ENCODE assay signal across 17 cellular contexts in genomic region chr5:152638996-152639552, GRCh38.
DNase-seq lines count a peak whose midpoint lies in the region; ATAC-seq and TF ChIP-seq lines count a peak whose summit lies in the region.
"Had no signal": no experiment of that assay in that cellular context is flagged by ENCODE, and none has a peak within 500 bp of the region (broad histone marks: within the 10 kb centered on the region; RNA-seq: fewer than 3 reads in every experiment).

No MANE protein-coding gene starts in this region.

- peak; percentile 3 for DNase-seq in AG10803 (ENCODE audit: low read depth)
- peak in 1 of 2 donors; percentile 75 for DNase-seq in ascending aorta (ENCODE audit: low spot score in 2 of 2)
- DNase-seq in left cardiac atrium, result no peak
- DNase-seq in mucosa of descending colon, result no peak
- no peak for DNase-seq in NCI-H146 (lab: John Stamatoyannopoulos, UW)
- DNase-seq in GM23248, result no peak
- no peak for DNase-seq in NCI-H82 (lab: John Stamatoyannopoulos, UW)
- no peak for DNase-seq in mesenchymal stem cell
- DNase-seq: DMS79 treated with DMSO at 0.1 percent for 48 hours, Kasumi-1, MM.1S, NCI-H1105, NCI-H1930, NCI-H510A treated with DMSO at 0.1 percent for 48 hours, PC-9 had no signal

- H3K27ac ChIP-seq in ascending aorta (peak overlapping the region; percentile 86 to 90), GM23248 (no peak overlapping the region), mesenchymal stem cell (ENCODE audit: low read length, poor library complexity, severe bottlenecking) (no peak overlapping the region)
- H3K27ac ChIP-seq: BLaER1 treated with 17β-estradiol and CSF1 and Interleukin-3, amounts not matched to agents 10 nM and 100 nM; HL-60; PC-9 had no signal

- H3K36me3 ChIP-seq in ascending aorta (no peaks in the 10 kb centered on the region), mucosa of descending colon (ENCODE audit: low read depth) (no peaks in the 10 kb centered on the region), GM23248 (ENCODE audit: low read depth) (no peaks in the 10 kb centered on the region), mesenchymal stem cell (ENCODE audit: control insufficient read depth in 1 of 2, insufficient read depth in 2 of 2, low read depth in 1 of 2, low read length in 2 of 2) (no peaks in the 10 kb centered on the region)
- H3K36me3 ChIP-seq: BLaER1 treated with 17β-estradiol and CSF1 and Interleukin-3, amounts not matched to agents 10 nM and 100 nM had no signal

- no peaks in the 10 kb centered on the region for H3K9me3 ChIP-seq in ascending aorta
- no peaks in the 10 kb centered on the region for H3K9me3 ChIP-seq in mucosa of descending colon
- H3K9me3 ChIP-seq in GM23248 (ENCODE audit: low read depth), result no peaks in the 10 kb centered on the region
- no peaks in the 10 kb centered on the region for H3K9me3 ChIP-seq in mesenchymal stem cell (ENCODE audit: control insufficient read depth, low read length)
- H3K9me3 ChIP-seq: BLaER1 treated with 17β-estradiol and CSF1 and Interleukin-3, amounts not matched to agents 10 nM and 100 nM had no signal

- ATAC-seq in left cardiac atrium (peak; percentile 74 to 93), mucosa of descending colon (peak; percentile 93)

- no peak overlapping the region for H3K14ac ChIP-seq in mesenchymal stem cell (ENCODE audit: low read length in 2 of 2)

- no peak overlapping the region for H4K8ac ChIP-seq in mesenchymal stem cell (ENCODE audit: low read length)

- H3K79me1 ChIP-seq in mesenchymal stem cell (replicated peaks; ENCODE audit: low read length, poor library complexity, severe bottlenecking), result no peaks in the 10 kb centered on the region

- no peak overlapping the region for H3K18ac ChIP-seq in mesenchymal stem cell (ENCODE audit: low read depth in 1 of 2, low read length in 2 of 2)

- H2AFZ ChIP-seq in GM23248 (no peak overlapping the region), mesenchymal stem cell (ENCODE audit: low read depth, low read length) (no peak overlapping the region)
- H2AFZ ChIP-seq: PC-9 had no signal

- H3F3A ChIP-seq in GM23248 (ENCODE audit: insufficient read depth), result no peaks in the 10 kb centered on the region

- no peak overlapping the region for H2BK120ac ChIP-seq in mesenchymal stem cell (ENCODE audit: low read depth, low read length)

- no peak overlapping the region for H2BK5ac ChIP-seq in mesenchymal stem cell (ENCODE audit: low read depth, low read length, poor library complexity, severe bottlenecking)

- no peaks in the 10 kb centered on the region for H3K79me2 ChIP-seq in GM23248 (ENCODE audit: insufficient read depth)

- intact Hi-C loops in ascending aorta (cut with DNase I) (loop anchor here (5.0 to 10.0 kb wide), 5 partner anchors 928 to 1326 kb away; partner anchors contain the start of gene SPARC), left cardiac atrium (cut with DNase I) (no loop called here), mucosa of descending colon (cut with DNase I, micrococcal nuclease) (no loop called here)

- H2AK5ac ChIP-seq in mesenchymal stem cell (ENCODE audit: low read length, severe bottlenecking), result no peak overlapping the region

- TF ChIP-seq CTCF in AG10803 (conservative IDR thresholded peaks at IDR 0.05; ENCODE audit: low read length), result no peak
- TF ChIP-seq CTCF in ascending aorta (IDR thresholded peaks at IDR 0.05), result no peak
- TF ChIP-seq CTCF in mucosa of descending colon (IDR thresholded peaks at IDR 0.05), result no peak

- in situ Hi-C loops in GM23248 (cut with MboI), result no loop called here

- H4K91ac ChIP-seq in mesenchymal stem cell (ENCODE audit: low read length), result no peak overlapping the region

- H3K9ac ChIP-seq in GM23248 (no peak overlapping the region), mesenchymal stem cell (ENCODE audit: low read length) (no peak overlapping the region)
- H3K9ac ChIP-seq: BLaER1 treated with 17β-estradiol and CSF1 and Interleukin-3, amounts not matched to agents 10 nM and 100 nM had no signal

- no peak overlapping the region for H3K23ac ChIP-seq in mesenchymal stem cell (ENCODE audit: low read length in 2 of 2)

- H3K27me3 ChIP-seq in ascending aorta (no peaks in the 10 kb centered on the region), GM23248 (replicated peaks; ENCODE audit: insufficient read depth) (no peaks in the 10 kb centered on the region), mesenchymal stem cell (ENCODE audit: control insufficient read depth in 1 of 2, insufficient read depth in 1 of 2, low read length in 2 of 2) (no peaks in the 10 kb centered on the region)
- H3K27me3 ChIP-seq: BLaER1 treated with 17β-estradiol and CSF1 and Interleukin-3, amounts not matched to agents 10 nM and 100 nM had no signal

- H3K4me1 ChIP-seq in ascending aorta, result peaks cover 0 to 38% of the 10 kb centered on the region in 2 donors
- no peaks in the 10 kb centered on the region for H3K4me1 ChIP-seq in mucosa of descending colon (ENCODE audit: low read depth)
- H3K4me1 ChIP-seq in GM23248 (ENCODE audit: insufficient read depth), result no peaks in the 10 kb centered on the region
- no peaks in the 10 kb centered on the region for H3K4me1 ChIP-seq in mesenchymal stem cell (ENCODE audit: control insufficient read depth, insufficient read depth, low read depth, low read length)

- WGBS in GM23248 (ENCODE audit: low coverage in 1 of 2, low lambda C conversion rate in 2 of 2, missing lambda C conversion rate in 2 of 2), 2 experiments, result 2 to 4% methylated on average over 2 of the region's 2 CpGs
- 78% methylated on average over 2 of the region's 2 CpGs for WGBS in mesenchymal stem cell

- H3K4me2 ChIP-seq in GM23248 (ENCODE audit: unreplicated experiment), result no peak overlapping the region
- no peak overlapping the region for H3K4me2 ChIP-seq in mesenchymal stem cell (ENCODE audit: low read length, poor library complexity, severe bottlenecking)
- H3K4me2 ChIP-seq: BLaER1 treated with 17β-estradiol and CSF1 and Interleukin-3, amounts not matched to agents 10 nM and 100 nM; PC-9 had no signal

- H3K4ac ChIP-seq in mesenchymal stem cell (ENCODE audit: low read depth in 1 of 2, low read length in 2 of 2), result no peak overlapping the region

- H4K20me1 ChIP-seq in GM23248 (ENCODE audit: insufficient read depth), result no peaks in the 10 kb centered on the region
- H4K20me1 ChIP-seq: BLaER1 treated with 17β-estradiol and CSF1 and Interleukin-3, amounts not matched to agents 10 nM and 100 nM had no signal

- H3K4me3 ChIP-seq in AG10803 (ENCODE audit: low read length) (no peak overlapping the region), ascending aorta (no peak overlapping the region), mucosa of descending colon (no peak overlapping the region), GM23248 (no peak overlapping the region), mesenchymal stem cell (ENCODE audit: insufficient read depth in 1 of 2, low read depth in 1 of 2, low read length in 2 of 2) (no peak overlapping the region)
- H3K4me3 ChIP-seq: BLaER1 treated with 17β-estradiol and CSF1 and Interleukin-3, amounts not matched to agents 10 nM and 100 nM; PC-9 had no signal

- H3K9me2 ChIP-seq in GM23248 (ENCODE audit: insufficient read depth), result no peaks in the 10 kb centered on the region

- H2BK15ac ChIP-seq in mesenchymal stem cell (ENCODE audit: low read depth, poor library complexity, severe bottlenecking), result no peak overlapping the region

- H2BK12ac ChIP-seq in mesenchymal stem cell (ENCODE audit: low read length in 2 of 2), result no peak overlapping the region

Comparison
In these comparisons a context has a peak if more than half of its experiments do, and no peak if none do; other contexts are left out.
1. H3K27ac ChIP-seq: peak in ascending aorta (2 of 2); none in GM23248 (single experiment) and mesenchymal stem cell (single experiment).